Comparison of ENCODE assay signal across 9 cellular contexts in the genomic region with DNA sequence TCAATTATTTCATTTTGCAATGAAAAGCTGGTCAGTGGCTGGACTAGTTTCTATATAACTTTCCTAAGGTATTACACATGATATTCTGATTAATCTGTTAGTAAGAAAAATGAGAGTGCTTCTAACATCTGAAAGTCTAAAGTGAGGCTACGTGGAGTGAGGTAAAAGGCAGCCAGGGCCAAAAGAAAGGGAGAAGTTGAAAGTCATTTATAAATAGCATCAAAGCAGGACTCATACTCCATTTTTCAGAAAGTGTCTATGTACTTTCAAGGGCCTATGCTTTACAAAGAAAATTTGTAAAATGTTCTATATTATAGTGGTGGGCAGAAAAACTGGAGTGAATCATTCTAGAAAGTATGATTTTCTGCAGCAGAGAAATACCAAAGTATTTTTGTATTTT.
"Had no signal": no experiment of that assay in that cellular context is flagged by ENCODE, and none has a peak within 500 bp of the region (broad histone marks: within the 10 kb centered on the region; RNA-seq: fewer than 3 reads in every experiment).

No MANE protein-coding gene starts in this region.

- H3K27ac Mint-ChIP-seq: activated naive CD4-positive, alpha-beta T cell treated with anti-CD3 and anti-CD28 coated beads, Interleukin-2, amount 10 ng/mL, durations not matched to agents 7 days and 5 days; naive thymus-derived CD4-positive, alpha-beta T cell; T-helper 1 cell treated with Interleukin-12 subunit alpha and Interleukin-12 subunit beta and Interleukin-4 antibody, amounts not matched to agents 30 μg/mL and 1 μg/mL, for 36 hours had no signal

- FAIRE-seq: endometrium had no signal

- ATAC-seq: naive thymus-derived CD4-positive, alpha-beta T cell had no signal

- H3K4me3 Mint-ChIP-seq: activated naive CD4-positive, alpha-beta T cell treated with anti-CD3 and anti-CD28 coated beads, Interleukin-2, amount 10 ng/mL, durations not matched to agents 7 days and 5 days; naive thymus-derived CD4-positive, alpha-beta T cell; T-helper 1 cell treated with Interleukin-12 subunit alpha and Interleukin-12 subunit beta and Interleukin-4 antibody, amounts not matched to agents 30 μg/mL and 1 μg/mL, for 36 hours had no signal

- DNase-seq: activated CD4-positive, alpha-beta T cell treated with anti-CD3 and anti-CD28 coated beads, Interleukin-2, amount 50 U/mL, for 48 hours; activated naive CD4-positive, alpha-beta T cell treated with anti-CD3 and anti-CD28 coated beads, Interleukin-2, amount 10 ng/mL, durations not matched to agents 7 days and 5 days; anterior cingulate cortex; naive thymus-derived CD4-positive, alpha-beta T cell; posterior cingulate gyrus; small intestine; tibial artery had no signal

- H3K9me3 Mint-ChIP-seq: activated naive CD4-positive, alpha-beta T cell treated with anti-CD3 and anti-CD28 coated beads, Interleukin-2, amount 10 ng/mL, durations not matched to agents 7 days and 5 days; T-helper 1 cell treated with Interleukin-12 subunit alpha and Interleukin-12 subunit beta and Interleukin-4 antibody, amounts not matched to agents 30 μg/mL and 1 μg/mL, for 36 hours had no signal

- H3K27me3 Mint-ChIP-seq: activated naive CD4-positive, alpha-beta T cell treated with anti-CD3 and anti-CD28 coated beads, Interleukin-2, amount 10 ng/mL, durations not matched to agents 7 days and 5 days; naive thymus-derived CD4-positive, alpha-beta T cell had no signal
